In the genomic region with DNA sequence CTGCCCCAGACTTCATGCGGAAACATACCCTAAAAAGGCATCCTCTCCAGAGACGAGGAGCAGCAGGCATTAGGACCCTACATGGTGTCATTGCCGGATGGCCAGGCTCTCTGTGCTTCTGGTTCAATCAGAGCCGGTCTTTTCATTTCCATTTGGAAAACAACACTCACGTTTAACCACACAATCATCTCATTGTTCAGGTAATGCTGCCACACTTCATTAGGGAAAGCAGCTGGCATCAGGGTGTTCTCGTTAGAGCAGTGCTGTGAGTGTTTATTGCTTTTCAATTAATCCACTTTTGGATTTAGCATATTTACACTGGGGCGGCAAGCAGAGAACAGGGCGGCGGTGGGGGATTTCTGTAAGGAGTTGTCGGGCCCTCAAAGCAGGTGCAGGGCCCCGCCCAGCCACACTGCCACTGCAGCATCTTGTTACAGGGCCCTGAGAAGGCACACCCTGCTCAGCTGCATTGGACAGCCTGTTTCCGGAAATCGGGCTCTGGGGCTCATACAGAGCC, we compare ENCODE assay signal across 12 cellular contexts.
DNase-seq lines count a peak whose midpoint lies in the region; ATAC-seq and TF ChIP-seq lines count a peak whose summit lies in the region.
"Had no signal": no experiment of that assay in that cellular context is flagged by ENCODE, and none has a peak within 500 bp of the region (broad histone marks: within the 10 kb centered on the region; RNA-seq: fewer than 3 reads in every experiment).

No MANE protein-coding gene starts in this region.

- peak overlapping the region; percentile 50 for H2AFZ ChIP-seq in osteoblast (ENCODE audit: low read length)
- no peak overlapping the region for H2AFZ ChIP-seq in hepatocyte
- H2AFZ ChIP-seq: parathyroid adenoma had no signal

- H3K9me2 ChIP-seq in hepatocyte (replicated peaks; ENCODE audit: insufficient read depth), result no peaks in the 10 kb centered on the region

- no peak overlapping the region for H3K4me3 ChIP-seq in HEK293 (ENCODE audit: low read depth, low read length)
- H3K4me3 ChIP-seq in esophagus squamous epithelium, result peak overlapping the region in 1 of 4 donors; percentile 5
- peak overlapping the region; percentile 33 for H3K4me3 ChIP-seq in osteoblast (ENCODE audit: insufficient read depth, low read length)
- no peak overlapping the region for H3K4me3 ChIP-seq in hepatocyte
- no peak overlapping the region for H3K4me3 ChIP-seq in Caco-2 (ENCODE audit: low read depth, low read length)

- H3K79me2 ChIP-seq in osteoblast (ENCODE audit: insufficient read depth, low read length), result no peaks in the 10 kb centered on the region
- no peaks in the 10 kb centered on the region for H3K79me2 ChIP-seq in hepatocyte
- H3K79me2 ChIP-seq: parathyroid adenoma had no signal

- DNase-seq in NCI-H2227 (lab: John Stamatoyannopoulos, UW; ENCODE audit: unreplicated experiment), result peak; percentile 27
- DNase-seq in esophagus squamous epithelium (lab: John Stamatoyannopoulos, UW), result no peak
- DNase-seq in osteoblast (ENCODE audit: insufficient read length, low spot score, missing footprints), result no peak
- no peak for DNase-seq in hepatocyte (ENCODE audit: low spot score)
- no peak for DNase-seq in activated CD8-positive, alpha-beta memory T cell treated with anti-CD3 and anti-CD28 coated beads, Interleukin-2, amount 50 U/mL, for 48 hours
- DNase-seq in Caco-2, result no peak
- DNase-seq: cerebellar nuclear complex, T-helper 1 cell had no signal

- H3K27me3 ChIP-seq in esophagus squamous epithelium (peaks cover 0 to 9% (median 0%) of the 10 kb centered on the region in 4 donors), osteoblast (ENCODE audit: insufficient read depth, low read length) (peaks cover 3% of the 10 kb centered on the region), hepatocyte (no peaks in the 10 kb centered on the region), Caco-2 (replicated peaks; ENCODE audit: control insufficient read depth, insufficient read depth, low read length) (no peaks in the 10 kb centered on the region)

- no peak for TF ChIP-seq CTCF in HEK293 (tag by site-specific recombination; IDR thresholded peaks at IDR 0.05)
- no peak for TF ChIP-seq CTCF in esophagus squamous epithelium (IDR thresholded peaks at IDR 0.05)
- no peak for TF ChIP-seq CTCF in osteoblast (IDR thresholded peaks at IDR 0.05; ENCODE audit: extremely low read depth, low read depth, low read length)
- no peak for TF ChIP-seq CTCF in hepatocyte (IDR thresholded peaks at IDR 0.05; ENCODE audit: poor library complexity)
- no peak for TF ChIP-seq CTCF in Caco-2 (IDR thresholded peaks at IDR 0.05; ENCODE audit: insufficient read depth in 1 of 2, low read depth in 1 of 2, low read length in 1 of 2, severe bottlenecking in 1 of 2, unreplicated experiment in 1 of 2)

- H3K4me1 ChIP-seq in HEK293 (ENCODE audit: control insufficient read depth, insufficient read depth, low read length) (no peaks in the 10 kb centered on the region), esophagus squamous epithelium (no peaks in the 10 kb centered on the region), osteoblast (ENCODE audit: insufficient read depth, low read length) (no peaks in the 10 kb centered on the region), hepatocyte (ENCODE audit: insufficient read depth) (no peaks in the 10 kb centered on the region), Caco-2 (no peaks in the 10 kb centered on the region)
- H3K4me1 ChIP-seq: parathyroid adenoma had no signal

- CTCF ChIA-PET in HEK293 (lab: Yijun Ruan, JAX) (interaction anchor here (0.7 kb wide), 1 partner anchor 951 kb away, joined by 3 read pairs; no protein-coding TSS in a partner anchor), Caco-2 (lab: Charles Lee) (no interaction called here)

- TF ChIP-seq POLR2A in esophagus squamous epithelium (IDR thresholded peaks at IDR 0.05), result no peak

- no peak overlapping the region for H3K4me3 Mint-ChIP-seq in Caco-2 (ENCODE audit: unreplicated experiment)

- H3K4me2 ChIP-seq in osteoblast (ENCODE audit: insufficient read depth, low read length) (peak overlapping the region; percentile 36), hepatocyte (no peak overlapping the region)

- ATAC-seq in HG03342 (IDR thresholded peaks at IDR 0.05; ENCODE audit: unreplicated experiment), result no peak

- peaks cover 59% of the 10 kb centered on the region for H3K36me3 Mint-ChIP-seq in Caco-2 (ENCODE audit: insufficient read depth, unreplicated experiment)

- 45 to 48% methylated on average over 6 to 7 of the region's 13 CpGs for WGBS in esophagus squamous epithelium, 2 donors
- 53% methylated on average over 13 of the region's 13 CpGs for WGBS in hepatocyte (ENCODE audit: low lambda C conversion rate, missing lambda C conversion rate)

- no TSS peak for BruUV-seq in Caco-2 (replicated peaks; lab: Mats Ljungman, UMichigan)

- H3K4me1 Mint-ChIP-seq in Caco-2 (ENCODE audit: low read depth, unreplicated experiment), result no peaks in the 10 kb centered on the region

- H3K9me3 Mint-ChIP-seq in Caco-2 (ENCODE audit: unreplicated experiment), result peaks cover 9% of the 10 kb centered on the region

- no peaks in the 10 kb centered on the region for H4K20me1 ChIP-seq in osteoblast (ENCODE audit: insufficient read depth, low read length)
- no peaks in the 10 kb centered on the region for H4K20me1 ChIP-seq in hepatocyte (ENCODE audit: insufficient read depth, poor library complexity, severe bottlenecking)

- POLR2A ChIA-PET in HEK293 (lab: Yijun Ruan, JAX) (no interaction called here), Caco-2 (lab: Charles Lee) (no interaction called here)

- no peaks in the 10 kb centered on the region for H3K36me3 ChIP-seq in HEK293 (ENCODE audit: control insufficient read depth in 2 of 2, insufficient read depth in 1 of 2, low read length in 2 of 2)
- no peaks in the 10 kb centered on the region for H3K36me3 ChIP-seq in esophagus squamous epithelium
- H3K36me3 ChIP-seq in osteoblast (ENCODE audit: insufficient read depth, low read length), result no peaks in the 10 kb centered on the region
- no peaks in the 10 kb centered on the region for H3K36me3 ChIP-seq in hepatocyte (replicated peaks; ENCODE audit: insufficient read depth, low read depth)
- 0 out of 2 replicates have a peak, but pooled peaks cover 4% of the 10 kb centered on the region for H3K36me3 ChIP-seq in Caco-2 (ENCODE audit: control insufficient read depth, insufficient read depth, low read length)

- H3K27ac ChIP-seq in HEK293 (ENCODE audit: extremely low read depth, low read depth, low read length), result no peak overlapping the region
- H3K27ac ChIP-seq in esophagus squamous epithelium, result peak overlapping the region; percentile 54 to 83 (median 74)
- H3K27ac ChIP-seq in osteoblast (ENCODE audit: low read depth, low read length), result no peak overlapping the region
- H3K27ac ChIP-seq in hepatocyte, result no peak overlapping the region
- H3K27ac ChIP-seq: C4-2B, parathyroid adenoma had no signal

- H3K27me3 Mint-ChIP-seq in Caco-2 (ENCODE audit: insufficient read depth, unreplicated experiment), result no peaks in the 10 kb centered on the region

- H3K9me3 ChIP-seq in HEK293 (ENCODE audit: control insufficient read depth, insufficient read depth, low read depth, low read length) (no peaks in the 10 kb centered on the region), esophagus squamous epithelium (no peaks in the 10 kb centered on the region), osteoblast (ENCODE audit: low read depth, low read length) (no peaks in the 10 kb centered on the region), hepatocyte (ENCODE audit: low read depth) (no peaks in the 10 kb centered on the region), Caco-2 (no peaks in the 10 kb centered on the region)

- no peak overlapping the region for H3K27ac Mint-ChIP-seq in Caco-2 (ENCODE audit: unreplicated experiment)

- intact Hi-C loops in esophagus squamous epithelium (cut with DNase I) (no loop called here), Caco-2 (cut with micrococcal nuclease; ENCODE audit: unreplicated experiment) (no loop called here)

TF ChIP-seq in HEK293, 187 proteins besides CTCF, POLR2A, EP300 and RAD21:
- TF ChIP-seq ZNF391 (tag by site-specific recombination; IDR thresholded peaks at IDR 0.05; ENCODE audit: borderline replicate concordance, low read depth), result no peak
- no peak for TF ChIP-seq ZNF624 (tag by site-specific recombination; IDR thresholded peaks at IDR 0.05)
- no peak for TF ChIP-seq ZNF549 (tag by site-specific recombination; IDR thresholded peaks at IDR 0.05)
- TF ChIP-seq GLI2 (tag by site-specific recombination; IDR thresholded peaks at IDR 0.05; ENCODE audit: borderline replicate concordance, low read depth), result no peak
- no peak for TF ChIP-seq ZNF132 (tag by site-specific recombination; IDR thresholded peaks at IDR 0.05; ENCODE audit: borderline replicate concordance)
- TF ChIP-seq KLF1 (tag by site-specific recombination; IDR thresholded peaks at IDR 0.05), result peak; percentile 64
- TF ChIP-seq, protein P1, sequence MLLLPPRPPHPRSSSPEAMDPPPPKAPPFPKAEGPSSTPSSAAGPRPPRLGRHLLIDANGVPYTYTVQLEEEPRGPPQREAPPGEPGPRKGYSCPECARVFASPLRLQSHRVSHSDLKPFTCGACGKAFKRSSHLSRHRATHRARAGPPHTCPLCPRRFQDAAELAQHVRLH (tag by site-specific recombination; IDR thresholded peaks at IDR 0.05), result no peak
TF ChIP-seq in HEK293: peak in this region for 1.

Comparison
In these comparisons a context has a peak if more than half of its experiments do, and no peak if none do; other contexts are left out.
1. H3K27ac ChIP-seq: peak in esophagus squamous epithelium (4 of 4); none in HEK293 (single experiment), osteoblast (single experiment) and hepatocyte (single experiment).